In the genomic region with DNA sequence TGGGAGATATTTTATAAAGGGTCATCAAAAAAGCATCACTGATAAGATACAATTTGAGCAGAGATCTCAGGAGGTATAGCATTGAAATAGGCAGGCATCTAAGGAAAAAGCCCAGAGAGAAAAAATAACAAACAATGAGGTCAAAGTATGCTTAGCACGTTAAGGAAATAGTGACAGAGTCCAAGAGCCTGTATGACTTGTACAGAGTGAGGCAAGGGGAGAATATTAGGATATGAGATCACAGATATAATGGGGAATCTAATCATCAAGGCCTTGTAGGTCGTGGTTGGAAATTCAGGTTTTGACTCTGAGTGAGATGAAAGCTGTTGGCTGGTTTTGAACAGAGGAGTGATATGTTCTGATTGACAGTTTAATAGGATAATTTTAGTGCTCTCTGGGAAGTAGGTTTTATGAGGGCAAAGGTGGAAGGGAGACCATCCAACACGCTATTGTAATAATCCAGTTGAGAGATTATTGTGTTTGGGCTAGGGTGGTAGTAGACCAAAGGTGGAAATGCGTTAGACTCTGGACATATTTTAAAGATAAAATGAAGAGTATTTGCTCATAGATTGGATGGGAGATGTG, we compare ENCODE assay signal across 16 cellular contexts.
DNase-seq lines count a peak whose midpoint lies in the region; ATAC-seq, FAIRE-seq and TF ChIP-seq lines count a peak whose summit lies in the region.
"Had no signal": no experiment of that assay in that cellular context is flagged by ENCODE, and none has a peak within 500 bp of the region (broad histone marks: within the 10 kb centered on the region; RNA-seq: fewer than 3 reads in every experiment).

No MANE protein-coding gene starts in this region.

- no peaks in the 10 kb centered on the region for H3K27me3 ChIP-seq in colonic mucosa
- H3K27me3 ChIP-seq in small intestine (ENCODE audit: control insufficient read depth in 2 of 2, insufficient read depth in 2 of 2, low read length in 2 of 2): no peaks in the 10 kb centered on the region

- H3K4me1 Mint-ChIP-seq in osteocyte (ENCODE audit: unreplicated experiment): no peaks in the 10 kb centered on the region
- H3K4me1 Mint-ChIP-seq: B cell, GM23338 had no signal

- DNase-seq in HEK293T (ENCODE audit: extremely low spot score) (peak; percentile 12), NCI-H2227 treated with DMSO at 0.1 percent for 48 hours (lab: John Stamatoyannopoulos, UW) (peak; percentile 71), colonic mucosa (peak; percentile 49), small intestine (peak; percentile 89), COR-L47 (lab: John Stamatoyannopoulos, UW) (no peak), osteocyte (ENCODE audit: extremely low spot score, unreplicated experiment) (no peak)
- DNase-seq: C1 segment of cervical spinal cord; CD4-positive, alpha-beta T cell; DND-41; H7 had no signal

- H3K9ac ChIP-seq in colonic mucosa (ENCODE audit: low read depth in 2 of 2, low read length in 2 of 2): no peak overlapping the region

- TF ChIP-seq CTCF in colonic mucosa (IDR thresholded peaks at IDR 0.05) (no peak), osteocyte (IDR thresholded peaks at IDR 0.05) (no peak)

- no peak overlapping the region for H3K4me3 Mint-ChIP-seq in osteocyte (ENCODE audit: unreplicated experiment)
- H3K4me3 Mint-ChIP-seq: B cell; CD4-positive, alpha-beta T cell; GM23338 had no signal

- intact Hi-C loops in colonic mucosa (cut with DNase I): no loop called here

- no peaks in the 10 kb centered on the region for H3K36me3 Mint-ChIP-seq in osteocyte (ENCODE audit: unreplicated experiment)

- no peaks in the 10 kb centered on the region for H3K27me3 Mint-ChIP-seq in osteocyte (ENCODE audit: unreplicated experiment)
- H3K27me3 Mint-ChIP-seq: B cell; CD4-positive, alpha-beta T cell had no signal

- POLR2A ChIA-PET in HEK293T (lab: Yijun Ruan, JAX): no interaction called here

- no peak for ATAC-seq in HG02852 (IDR thresholded peaks at IDR 0.05; ENCODE audit: unreplicated experiment)
- ATAC-seq: GM12878, GM23338 had no signal

- H3K4me3 ChIP-seq in colonic mucosa (no peak overlapping the region), small intestine (ENCODE audit: low read depth in 1 of 2, low read length in 2 of 2) (no peak overlapping the region)
- H3K4me3 ChIP-seq: GM12878, GM23338 had no signal

- CTCF ChIA-PET in HEK293T (lab: Yijun Ruan, JAX): no interaction called here

- WGBS in small intestine, 3 donors: 9 to 45% (median 24%) methylated on average over 4 of the region's 4 CpGs

- peaks cover 23% of the 10 kb centered on the region for H3K9me3 Mint-ChIP-seq in osteocyte (ENCODE audit: unreplicated experiment)

- H3K36me3 ChIP-seq in colonic mucosa: no peaks in the 10 kb centered on the region
- no peaks in the 10 kb centered on the region for H3K36me3 ChIP-seq in small intestine (ENCODE audit: control insufficient read depth in 2 of 2, insufficient read depth in 2 of 2, low read length in 2 of 2)

- H3K4me1 ChIP-seq in colonic mucosa (no peaks in the 10 kb centered on the region), small intestine (ENCODE audit: control insufficient read depth in 2 of 2, insufficient read depth in 1 of 2, low read depth in 1 of 2, low read length in 1 of 2) (no peaks in the 10 kb centered on the region)

- no peak for FAIRE-seq in small intestine (lab: Jason Lieb, UNC)
- FAIRE-seq: A204.1, GM12878, GM18507 had no signal

- peak overlapping the region; percentile 25 for H3K27ac ChIP-seq in colonic mucosa
- no peak overlapping the region for H3K27ac ChIP-seq in small intestine (ENCODE audit: low read depth in 1 of 2, low read length in 1 of 2)

- no peaks in the 10 kb centered on the region for H3K9me3 ChIP-seq in colonic mucosa
- H3K9me3 ChIP-seq in small intestine (ENCODE audit: control insufficient read depth, low read depth): no peaks in the 10 kb centered on the region

- H3K27ac Mint-ChIP-seq in osteocyte (ENCODE audit: unreplicated experiment): no peak overlapping the region
- H3K27ac Mint-ChIP-seq: B cell; CD4-positive, alpha-beta T cell; GM23338 had no signal

TF ChIP-seq in HEK293T, 16 proteins besides CTCF, POLR2A, EP300 and RAD21:
- TF ChIP-seq, protein P1, sequence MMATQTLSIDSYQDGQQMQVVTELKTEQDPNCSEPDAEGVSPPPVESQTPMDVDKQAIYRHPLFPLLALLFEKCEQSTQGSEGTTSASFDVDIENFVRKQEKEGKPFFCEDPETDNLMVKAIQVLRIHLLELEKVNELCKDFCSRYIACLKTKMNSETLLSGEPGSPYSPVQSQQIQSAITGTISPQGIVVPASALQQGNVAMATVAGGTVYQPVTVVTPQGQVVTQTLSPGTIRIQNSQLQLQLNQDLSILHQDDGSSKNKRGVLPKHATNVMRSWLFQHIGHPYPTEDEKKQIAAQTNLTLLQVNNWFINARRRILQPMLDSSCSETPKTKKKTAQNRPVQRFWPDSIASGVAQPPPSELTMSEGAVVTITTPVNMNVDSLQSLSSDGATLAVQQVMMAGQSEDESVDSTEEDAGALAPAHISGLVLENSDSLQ (IDR thresholded peaks at IDR 0.05): peak; percentile 64
- TF ChIP-seq LEF1 (IDR thresholded peaks at IDR 0.05; ENCODE audit: borderline replicate concordance): no peak

Comparison
In these comparisons a context has a peak if more than half of its experiments do, and no peak if none do; other contexts are left out.
1. DNase-seq: peak in HEK293T (single experiment), NCI-H2227 treated with DMSO at 0.1 percent for 48 hours (single experiment), colonic mucosa (single experiment) and small intestine (single experiment); none in COR-L47 (single experiment) and osteocyte (single experiment).